ENCODE assay signal across 9 cellular contexts in genomic region chr3:139111392-139112229, GRCh38.
DNase-seq lines count a peak whose midpoint lies in the region; ATAC-seq and TF ChIP-seq lines count a peak whose summit lies in the region.
"Had no signal": no experiment of that assay in that cellular context is flagged by ENCODE, and none has a peak within 500 bp of the region (broad histone marks: within the 10 kb centered on the region; RNA-seq: fewer than 3 reads in every experiment).

No MANE protein-coding gene starts in this region.

- intact Hi-C loops in OCI-LY7 (cut with micrococcal nuclease; ENCODE audit: unreplicated experiment), result loop anchor here (2.0 kb wide), 1 partner anchor 217 kb away; no protein-coding TSS in a partner anchor
- intact Hi-C loops in tibial artery (cut with DNase I; ENCODE audit: low total_unique reads), result no loop called here

- H3K9me2 ChIP-seq in OCI-LY7 (ENCODE audit: insufficient read depth, low read length) (no peaks in the 10 kb centered on the region), neural cell (ENCODE audit: insufficient read depth, low read length) (no peaks in the 10 kb centered on the region)

- TF ChIP-seq EP300 in neural cell (conservative IDR thresholded peaks at IDR 0.05; ENCODE audit: poor library complexity, severe bottlenecking), result no peak

- H3K9me3 ChIP-seq in OCI-LY7 (ENCODE audit: low read length), result no peaks in the 10 kb centered on the region
- H3K9me3 ChIP-seq in neural cell (ENCODE audit: low read length), result no peaks in the 10 kb centered on the region
- no peaks in the 10 kb centered on the region for H3K9me3 ChIP-seq in tibial artery
- H3K9me3 ChIP-seq: BLaER1 treated with 17β-estradiol and CSF1 and Interleukin-3, amounts not matched to agents 10 nM and 100 nM had no signal

- peak; percentile 55 for ATAC-seq in HG03520 (IDR thresholded peaks at IDR 0.05; ENCODE audit: unreplicated experiment)

- peak; percentile 39 for DNase-seq in NCI-H1436 (lab: John Stamatoyannopoulos, UW)
- DNase-seq in NCI-H1436 treated with DMSO at 0.1 percent for 48 hours (lab: John Stamatoyannopoulos, UW), result no peak
- peak; percentile 39 for DNase-seq in OCI-LY7 (ENCODE audit: low spot score)
- peak; percentile 6 for DNase-seq in activated T-helper 1 cell treated with Interleukin-2 at 50 U/mL for 16 hours (ENCODE audit: low read depth)
- peak; percentile 69 for DNase-seq in fibroblast of the aortic adventitia (ENCODE audit: low read depth)
- DNase-seq in tibial artery, result no peak

- TF ChIP-seq CTCF in OCI-LY7 (conservative IDR thresholded peaks at IDR 0.05; ENCODE audit: low read length) (peak; percentile 82), fibroblast of the aortic adventitia (IDR thresholded peaks at IDR 0.05; ENCODE audit: insufficient read depth, low read length) (peak; percentile 90), neural cell (IDR thresholded peaks at IDR 0.05; ENCODE audit: poor library complexity, severe bottlenecking) (peak; percentile 70), tibial artery (IDR thresholded peaks at IDR 0.05) (peak; percentile 44 to 47)

- no peak overlapping the region for H3K4me2 ChIP-seq in OCI-LY7 (ENCODE audit: low read length)
- no peak overlapping the region for H3K4me2 ChIP-seq in neural cell (ENCODE audit: low read length)
- H3K4me2 ChIP-seq: BLaER1 treated with 17β-estradiol and CSF1 and Interleukin-3, amounts not matched to agents 10 nM and 100 nM had no signal

- H3K27me3 ChIP-seq in neural cell (ENCODE audit: insufficient read depth, low read depth, low read length) (no peaks in the 10 kb centered on the region), tibial artery (peaks cover 0 to 7% of the 10 kb centered on the region in 2 donors)
- H3K27me3 ChIP-seq: BLaER1 treated with 17β-estradiol and CSF1 and Interleukin-3, amounts not matched to agents 10 nM and 100 nM had no signal

- CTCF ChIA-PET in OCI-LY7 (lab: Charles Lee; ENCODE audit: unreplicated experiment), result interaction anchor here (0.6 kb wide), 1 partner anchor 175 kb away, joined by 10 read pairs; no protein-coding TSS in a partner anchor

- H3K36me3 ChIP-seq in OCI-LY7 (ENCODE audit: insufficient read depth, low read length) (no peaks in the 10 kb centered on the region), neural cell (ENCODE audit: insufficient read depth, low read length) (no peaks in the 10 kb centered on the region), tibial artery (no peaks in the 10 kb centered on the region)
- H3K36me3 ChIP-seq: BLaER1 treated with 17β-estradiol and CSF1 and Interleukin-3, amounts not matched to agents 10 nM and 100 nM had no signal

- no peaks in the 10 kb centered on the region for H3F3A ChIP-seq in neural cell (ENCODE audit: insufficient read depth, low read length, poor library complexity, severe bottlenecking)

- H2AFZ ChIP-seq in OCI-LY7 (ENCODE audit: low read length), result no peak overlapping the region
- H2AFZ ChIP-seq in neural cell (ENCODE audit: low read depth, low read length), result no peak overlapping the region

- H4K20me1 ChIP-seq in OCI-LY7 (ENCODE audit: insufficient read depth, low read length) (no peaks in the 10 kb centered on the region), neural cell (ENCODE audit: insufficient read depth) (no peaks in the 10 kb centered on the region)
- H4K20me1 ChIP-seq: BLaER1 treated with 17β-estradiol and CSF1 and Interleukin-3, amounts not matched to agents 10 nM and 100 nM had no signal

- H3K79me2 ChIP-seq in OCI-LY7 (ENCODE audit: insufficient read depth, low read depth, low read length), result no peaks in the 10 kb centered on the region
- no peaks in the 10 kb centered on the region for H3K79me2 ChIP-seq in neural cell (replicated peaks; ENCODE audit: insufficient read depth, low read length)

- POLR2A ChIA-PET in OCI-LY7 (lab: Charles Lee), result no interaction called here

- H3K9ac ChIP-seq in neural cell (ENCODE audit: low read length), result no peak overlapping the region
- H3K9ac ChIP-seq: BLaER1 treated with 17β-estradiol and CSF1 and Interleukin-3, amounts not matched to agents 10 nM and 100 nM had no signal

- no peak overlapping the region for H3K4me3 ChIP-seq in OCI-LY7 (ENCODE audit: low read depth, low read length, poor library complexity, severe bottlenecking)
- H3K4me3 ChIP-seq in fibroblast of the aortic adventitia (ENCODE audit: low read depth, low read length), result no peak overlapping the region
- H3K4me3 ChIP-seq in neural cell (ENCODE audit: low read length), result no peak overlapping the region
- H3K4me3 ChIP-seq in tibial artery, result no peak overlapping the region
- H3K4me3 ChIP-seq: BLaER1 treated with 17β-estradiol and CSF1 and Interleukin-3, amounts not matched to agents 10 nM and 100 nM had no signal

- H3K27ac ChIP-seq in OCI-LY7 (ENCODE audit: low read depth, low read length, poor library complexity, severe bottlenecking) (no peak overlapping the region), neural cell (ENCODE audit: low read length) (no peak overlapping the region), tibial artery (no peak overlapping the region)
- H3K27ac ChIP-seq: BLaER1 treated with 17β-estradiol and CSF1 and Interleukin-3, amounts not matched to agents 10 nM and 100 nM had no signal

- H3K4me1 ChIP-seq in OCI-LY7 (ENCODE audit: insufficient read depth, low read length, poor library complexity, severe bottlenecking) (no peaks in the 10 kb centered on the region), tibial artery (peaks cover 0 to 3% (median 0%) of the 10 kb centered on the region in 4 donors)
- H3K4me1 ChIP-seq: BLaER1 treated with 17β-estradiol and CSF1 and Interleukin-3, amounts not matched to agents 10 nM and 100 nM had no signal

- TF ChIP-seq RAD21 in neural cell (conservative IDR thresholded peaks at IDR 0.05), result peak; percentile 60

- no TSS peak for BruUV-seq in OCI-LY7 (replicated peaks; lab: Mats Ljungman, UMichigan)

TF ChIP-seq in neural cell, 6 proteins besides CTCF, POLR2A, EP300 and RAD21:
- TF ChIP-seq TAF1 (IDR thresholded peaks at IDR 0.05; ENCODE audit: low read depth), result no peak
- TF ChIP-seq REST (IDR thresholded peaks at IDR 0.05; ENCODE audit: borderline replicate concordance), result no peak
- peak; percentile 71 for TF ChIP-seq SMC3 (conservative IDR thresholded peaks at IDR 0.05; ENCODE audit: poor library complexity)

Comparison
In these comparisons a context has a peak if more than half of its experiments do, and no peak if none do; other contexts are left out.
1. DNase-seq: peak in NCI-H1436 (single experiment), OCI-LY7 (single experiment), activated T-helper 1 cell treated with Interleukin-2 at 50 U/mL for 16 hours (single experiment) and fibroblast of the aortic adventitia (single experiment); none in NCI-H1436 treated with DMSO at 0.1 percent for 48 hours (single experiment) and tibial artery (0 of 2).
2. Peak in every context shown above with its lines, with median percentiles within 50 percentile points of each other: CTCF ChIP-seq.